Comparison of ENCODE assay signal across 1 cellular context in the genomic region with DNA sequence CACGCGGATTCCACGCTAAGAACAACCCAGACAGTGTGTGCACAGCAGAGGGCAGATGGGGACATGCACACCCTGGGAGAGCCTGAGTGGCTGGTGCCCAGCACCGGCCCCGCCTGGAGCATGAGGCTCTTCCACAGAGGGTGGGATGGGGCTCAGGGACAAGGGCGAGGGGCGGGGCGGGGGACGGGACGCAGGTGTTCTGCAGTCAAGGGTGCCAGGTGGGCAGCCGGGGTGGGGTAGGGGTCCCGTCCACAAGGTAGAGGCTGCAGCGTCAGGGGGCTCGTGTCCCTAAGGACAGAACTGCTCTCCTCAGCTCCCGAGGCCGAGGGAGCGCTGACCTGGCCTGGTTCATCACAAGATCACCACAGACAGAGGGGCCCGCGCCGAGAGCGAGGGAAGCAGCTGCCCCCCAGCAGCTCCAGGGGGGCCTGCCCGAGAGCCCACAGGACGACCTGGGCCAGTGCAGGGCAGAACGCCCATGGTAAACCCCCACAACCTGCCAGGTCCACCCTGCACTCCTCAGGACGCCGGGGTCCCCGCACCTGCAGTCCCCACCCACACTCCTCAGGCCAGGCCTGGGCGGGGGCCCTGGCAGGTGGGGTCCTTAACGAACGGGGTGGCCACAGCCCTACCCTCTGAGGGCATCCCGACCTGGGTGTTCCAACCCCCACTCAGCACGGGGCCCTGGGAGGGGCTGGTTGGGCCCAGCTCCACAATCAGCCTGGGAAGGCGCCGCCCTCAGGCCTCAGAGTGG.
TF ChIP-seq lines count a peak whose summit lies in the region.

No MANE protein-coding gene starts in this region.

TF ChIP-seq in K562, 482 proteins besides CTCF, POLR2A, EP300 and RAD21:
- no peak for TF ChIP-seq EHMT2 (IDR thresholded peaks at IDR 0.05)
- peak; percentile 12 for TF ChIP-seq RBM22 (IDR thresholded peaks at IDR 0.05; ENCODE audit: low read depth, low read length, poor library complexity, severe bottlenecking)
- peak; percentile 22; the same call in 1 of the 2 replicates for TF ChIP-seq POLR2G (IDR thresholded peaks at IDR 0.05; ENCODE audit: low read depth, low read length)
